ENCODE assay signal across 9 cellular contexts in the genomic region with DNA sequence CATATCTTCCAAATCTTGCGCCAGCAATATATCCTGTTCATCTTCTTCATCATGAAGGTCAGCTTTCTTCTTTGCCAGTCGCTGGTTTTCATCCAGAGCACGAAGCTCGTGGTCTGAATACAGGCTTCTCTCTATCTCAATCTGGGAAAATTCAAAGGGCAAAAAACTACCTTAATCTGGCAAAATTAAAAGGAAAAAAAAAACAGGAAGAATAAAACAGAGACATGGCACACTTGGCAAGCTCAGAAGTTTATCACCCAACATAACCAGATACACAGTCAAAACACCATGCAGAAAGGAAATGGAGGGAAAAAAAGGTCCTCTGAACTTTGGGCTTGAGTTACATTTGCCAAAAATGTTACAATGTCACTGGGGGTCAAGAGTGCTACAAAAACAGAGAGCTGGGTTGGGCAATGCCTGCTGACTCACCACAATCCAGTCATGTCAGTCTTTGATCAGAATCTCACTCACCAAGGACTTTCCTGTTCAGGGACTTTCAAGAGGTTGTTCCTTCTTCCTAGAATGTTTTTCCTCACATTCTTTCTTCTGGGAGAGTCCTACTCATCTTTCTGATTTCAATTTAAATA. TPM values are rescaled to one million over a fixed set of nuclear protein-coding genes. Genes with fewer than 3 reads are reported as not detected.
A peak's percentile ranks its signal among the peaks of the same experiment; 100 is the strongest.
DNase-seq lines count a peak whose midpoint lies in the region; ATAC-seq and TF ChIP-seq lines count a peak whose summit lies in the region.
"Had no signal": no experiment of that assay in that cellular context is flagged by ENCODE, and none has a peak within 500 bp of the region (broad histone marks: within the 10 kb centered on the region; RNA-seq: fewer than 3 reads in every experiment).

No MANE protein-coding gene starts in this region.

- no peak for TF ChIP-seq CTCF in AG10803 (conservative IDR thresholded peaks at IDR 0.05; ENCODE audit: low read length)
- no peak for TF ChIP-seq CTCF in left lung (IDR thresholded peaks at IDR 0.05)

- no peak overlapping the region for H3K27ac ChIP-seq in left lung

- DNase-seq in AG10803 (ENCODE audit: low read depth) (peak; percentile 43), HS-5 (ENCODE audit: low read depth) (peak; percentile 55), left lung (no peak), NCI-H2171 treated with DMSO at 0.1 percent for 48 hours (lab: John Stamatoyannopoulos, UW) (no peak), foreskin melanocyte (no peak)
- DNase-seq in activated T-helper 1 cell treated with anti-CD3 and anti-CD28 coated beads, Interleukin-12 subunit alpha, Interleukin-12 subunit beta, Interleukin-2, Interleukin-4 antibody, amounts not matched to agents 30 ng/mL and 10 ng/mL and 1 ng/mL, durations not matched to agents 14 hours and 24 hours and 36 hours (ENCODE audit: low spot score) = no peak
- DNase-seq: NCI-H526 treated with DMSO at 0.1 percent for 48 hours had no signal

- H3K27ac Mint-ChIP-seq in activated T-helper 1 cell treated with anti-CD3 and anti-CD28 coated beads, Interleukin-12 subunit alpha, Interleukin-12 subunit beta, Interleukin-2, Interleukin-4 antibody, amounts not matched to agents 30 ng/mL and 10 ng/mL and 1 ng/mL, durations not matched to agents 14 hours and 24 hours and 36 hours = peak overlapping the region; percentile 95

- H3K27me3 ChIP-seq in left lung = no peaks in the 10 kb centered on the region

- no peaks in the 10 kb centered on the region for H3K9me3 Mint-ChIP-seq in activated T-helper 1 cell treated with anti-CD3 and anti-CD28 coated beads, Interleukin-12 subunit alpha, Interleukin-12 subunit beta, Interleukin-2, Interleukin-4 antibody, amounts not matched to agents 30 ng/mL and 10 ng/mL and 1 ng/mL, durations not matched to agents 14 hours and 24 hours and 36 hours

- peaks cover 0 to 53% of the 10 kb centered on the region in 2 donors for H3K36me3 ChIP-seq in left lung

- peaks cover 29% of the 10 kb centered on the region for H3K4me1 Mint-ChIP-seq in activated T-helper 1 cell treated with anti-CD3 and anti-CD28 coated beads, Interleukin-12 subunit alpha, Interleukin-12 subunit beta, Interleukin-2, Interleukin-4 antibody, amounts not matched to agents 30 ng/mL and 10 ng/mL and 1 ng/mL, durations not matched to agents 14 hours and 24 hours and 36 hours (ENCODE audit: low read depth)

- peaks cover 23% of the 10 kb centered on the region for H3K36me3 Mint-ChIP-seq in activated T-helper 1 cell treated with anti-CD3 and anti-CD28 coated beads, Interleukin-12 subunit alpha, Interleukin-12 subunit beta, Interleukin-2, Interleukin-4 antibody, amounts not matched to agents 30 ng/mL and 10 ng/mL and 1 ng/mL, durations not matched to agents 14 hours and 24 hours and 36 hours (ENCODE audit: low read depth)

- peaks cover 5 to 32% of the 10 kb centered on the region in 2 donors for H3K4me1 ChIP-seq in left lung

- no peak for TF ChIP-seq POLR2A in GM18505 (IDR thresholded peaks at IDR 0.05; ENCODE audit: borderline replicate concordance, extremely low read depth, insufficient read depth, insufficient read length)

- H3K4me3 Mint-ChIP-seq in activated T-helper 1 cell treated with anti-CD3 and anti-CD28 coated beads, Interleukin-12 subunit alpha, Interleukin-12 subunit beta, Interleukin-2, Interleukin-4 antibody, amounts not matched to agents 30 ng/mL and 10 ng/mL and 1 ng/mL, durations not matched to agents 14 hours and 24 hours and 36 hours = peak overlapping the region; percentile 96

- ATAC-seq in left lung (peak; percentile 30), GM18505 (IDR thresholded peaks at IDR 0.05; ENCODE audit: unreplicated experiment) (no peak), GM19395 (IDR thresholded peaks at IDR 0.05; ENCODE audit: unreplicated experiment) (no peak)

- no peaks in the 10 kb centered on the region for H3K9me3 ChIP-seq in left lung

- no peak overlapping the region; the same call in 1 of the 2 replicates for H3K4me3 ChIP-seq in AG10803 (ENCODE audit: low read length)
- H3K4me3 ChIP-seq in left lung = peak overlapping the region in 1 of 2 donors; percentile 86

- intact Hi-C loops in activated T-helper 1 cell treated with anti-CD3 and anti-CD28 coated beads, Interleukin-12 subunit alpha, Interleukin-12 subunit beta, Interleukin-2, Interleukin-4 antibody, amounts not matched to agents 30 ng/mL and 10 ng/mL and 1 ng/mL, durations not matched to agents 14 hours and 24 hours and 36 hours (cut with micrococcal nuclease) = no loop called here
- intact Hi-C loops in left lung (cut with DNase I) = no loop called here

- H3K27me3 Mint-ChIP-seq in activated T-helper 1 cell treated with anti-CD3 and anti-CD28 coated beads, Interleukin-12 subunit alpha, Interleukin-12 subunit beta, Interleukin-2, Interleukin-4 antibody, amounts not matched to agents 30 ng/mL and 10 ng/mL and 1 ng/mL, durations not matched to agents 14 hours and 24 hours and 36 hours (ENCODE audit: insufficient read depth) = no peaks in the 10 kb centered on the region

RNA-seq across cellular contexts. Expression of gene MRPL46, which starts 1.5 kb away (rescaled TPM):
- total RNA-seq in activated T-helper 1 cell treated with anti-CD3 and anti-CD28 coated beads, Interleukin-12 subunit alpha, Interleukin-12 subunit beta, Interleukin-2, Interleukin-4 antibody, amounts not matched to agents 30 ng/mL and 10 ng/mL and 1 ng/mL, durations not matched to agents 14 hours and 24 hours and 36 hours = 47.5 and 49.1 TPM in 2 replicates
- 10 to 100 TPM; 19.0 to 19.2 TPM for total RNA-seq in left lung

RNA-seq across cellular contexts. Expression of gene MRPS11, which starts 1.8 kb away (rescaled TPM):
- 68.3 and 78.0 TPM in 2 replicates for total RNA-seq in activated T-helper 1 cell treated with anti-CD3 and anti-CD28 coated beads, Interleukin-12 subunit alpha, Interleukin-12 subunit beta, Interleukin-2, Interleukin-4 antibody, amounts not matched to agents 30 ng/mL and 10 ng/mL and 1 ng/mL, durations not matched to agents 14 hours and 24 hours and 36 hours
- total RNA-seq in left lung = 10 to 100 TPM; 37.1 to 41.2 TPM

Comparison
In these comparisons a context has a peak if more than half of its experiments do, and no peak if none do; other contexts are left out.
1. DNase-seq: peak in AG10803 (single experiment) and HS-5 (single experiment); none in activated T-helper 1 cell treated with anti-CD3 and anti-CD28 coated beads, Interleukin-12 subunit alpha, Interleukin-12 subunit beta, Interleukin-2, Interleukin-4 antibody, amounts not matched to agents 30 ng/mL and 10 ng/mL and 1 ng/mL, durations not matched to agents 14 hours and 24 hours and 36 hours (single experiment), left lung (0 of 2), NCI-H2171 treated with DMSO at 0.1 percent for 48 hours (single experiment) and foreskin melanocyte (single experiment).